Comparison of ENCODE assay signal across 8 cellular contexts in the genomic region with DNA sequence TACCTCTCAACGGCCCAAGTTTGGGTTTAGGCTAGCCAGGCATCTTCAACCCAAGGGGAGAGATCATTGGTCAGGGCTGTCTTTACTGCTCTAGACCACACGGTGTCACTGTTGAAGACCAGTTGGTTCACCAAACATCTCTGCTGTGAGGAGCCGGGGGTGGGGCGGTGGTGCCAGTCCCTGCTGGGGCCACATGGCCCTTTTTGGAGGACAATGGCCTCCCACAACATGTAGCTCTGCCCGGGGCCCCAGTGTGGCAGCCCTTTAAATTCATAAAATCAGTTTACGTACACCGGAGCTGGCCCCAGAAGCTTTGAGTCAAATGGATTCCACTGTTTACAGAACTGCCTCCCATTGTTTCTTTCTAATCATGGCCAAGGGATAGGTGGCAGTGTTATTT. TPM values are rescaled to one million over a fixed set of nuclear protein-coding genes. Genes with fewer than 3 reads are reported as not detected.
DNase-seq lines count a peak whose midpoint lies in the region; ATAC-seq and TF ChIP-seq lines count a peak whose summit lies in the region.

No MANE protein-coding gene starts in this region.

- H4K20me1 ChIP-seq in DND-41 (ENCODE audit: insufficient read depth, low read length) = no peaks in the 10 kb centered on the region

- peaks cover 23% of the 10 kb centered on the region for H3K27me3 Mint-ChIP-seq in activated T-helper 2 cell treated with anti-CD3 and anti-CD28 coated beads, Interferon-gamma antibody, Interleukin-2, Interleukin-4, amounts not matched to agents 10 μg/mL and 5 μg/mL and 100 μg/mL, durations not matched to agents 14 hours and 24 hours and 36 hours (ENCODE audit: low read depth)

- intact Hi-C loops in activated T-helper 2 cell treated with anti-CD3 and anti-CD28 coated beads, Interferon-gamma antibody, Interleukin-2, Interleukin-4, amounts not matched to agents 10 μg/mL and 5 μg/mL and 100 μg/mL, durations not matched to agents 14 hours and 24 hours and 36 hours (cut with micrococcal nuclease) = loop anchor here (5.0 kb wide), 1 partner anchor 125 kb away; no protein-coding TSS in a partner anchor
- intact Hi-C loops in left cardiac atrium (cut with DNase I) = loop anchor here in 1 of 2 donors (2.0 kb wide), 1 partner anchor 128 kb away; no protein-coding TSS in a partner anchor
- intact Hi-C loops in sciatic nerve (cut with DNase I) = no loop called here

- no peak overlapping the region for H3K4me3 Mint-ChIP-seq in activated T-helper 2 cell treated with anti-CD3 and anti-CD28 coated beads, Interferon-gamma antibody, Interleukin-2, Interleukin-4, amounts not matched to agents 10 μg/mL and 5 μg/mL and 100 μg/mL, durations not matched to agents 14 hours and 24 hours and 36 hours (ENCODE audit: low read depth)

- ATAC-seq in DND-41 (ENCODE audit: insufficient read depth, low read depth) = peak; percentile 80
- peak; percentile 93 for ATAC-seq in GM19397 (IDR thresholded peaks at IDR 0.05; ENCODE audit: unreplicated experiment)
- ATAC-seq in HG03439 (IDR thresholded peaks at IDR 0.05; ENCODE audit: unreplicated experiment) = peak; percentile 92
- ATAC-seq in left cardiac atrium = peak; percentile 55 to 86
- peak; percentile 81 for ATAC-seq in sciatic nerve

- no peaks in the 10 kb centered on the region for H3K9me3 ChIP-seq in DND-41 (ENCODE audit: insufficient read depth, low read length, severe bottlenecking)

- H3K36me3 ChIP-seq in DND-41 (ENCODE audit: insufficient read depth, low read length) = no peaks in the 10 kb centered on the region

- H3K4me1 ChIP-seq in DND-41 (ENCODE audit: insufficient read depth, low read length) = no peaks in the 10 kb centered on the region

- no peak overlapping the region for H3K27ac ChIP-seq in DND-41 (ENCODE audit: low read length)

- no peaks in the 10 kb centered on the region for H3K79me2 ChIP-seq in DND-41 (ENCODE audit: insufficient read depth, low read length)

- H2AFZ ChIP-seq in DND-41 (ENCODE audit: low read depth, low read length) = no peak overlapping the region

- H3K36me3 Mint-ChIP-seq in activated T-helper 2 cell treated with anti-CD3 and anti-CD28 coated beads, Interferon-gamma antibody, Interleukin-2, Interleukin-4, amounts not matched to agents 10 μg/mL and 5 μg/mL and 100 μg/mL, durations not matched to agents 14 hours and 24 hours and 36 hours (ENCODE audit: low read depth) = no peaks in the 10 kb centered on the region

- no peak overlapping the region for H3K4me3 ChIP-seq in DND-41 (ENCODE audit: low read depth in 1 of 2, low read length in 2 of 2)

- H3K27ac Mint-ChIP-seq in activated T-helper 2 cell treated with anti-CD3 and anti-CD28 coated beads, Interferon-gamma antibody, Interleukin-2, Interleukin-4, amounts not matched to agents 10 μg/mL and 5 μg/mL and 100 μg/mL, durations not matched to agents 14 hours and 24 hours and 36 hours = no peak overlapping the region

- H3K9me3 Mint-ChIP-seq in activated T-helper 2 cell treated with anti-CD3 and anti-CD28 coated beads, Interferon-gamma antibody, Interleukin-2, Interleukin-4, amounts not matched to agents 10 μg/mL and 5 μg/mL and 100 μg/mL, durations not matched to agents 14 hours and 24 hours and 36 hours = no peaks in the 10 kb centered on the region

- no peaks in the 10 kb centered on the region for H3K4me1 Mint-ChIP-seq in activated T-helper 2 cell treated with anti-CD3 and anti-CD28 coated beads, Interferon-gamma antibody, Interleukin-2, Interleukin-4, amounts not matched to agents 10 μg/mL and 5 μg/mL and 100 μg/mL, durations not matched to agents 14 hours and 24 hours and 36 hours (ENCODE audit: low read depth)

- no peak overlapping the region for H3K9ac ChIP-seq in DND-41 (ENCODE audit: low read depth, low read length)

- H3K4me2 ChIP-seq in DND-41 (ENCODE audit: insufficient read depth, low read length) = no peak overlapping the region

- DNase-seq in DND-41 = peak; percentile 24
- peak; percentile 29 for DNase-seq in NCI-H748 treated with DMSO at 0.1 percent for 48 hours (lab: John Stamatoyannopoulos, UW)
- peak; percentile 9 for DNase-seq in activated T-helper 2 cell treated with anti-CD3 and anti-CD28 coated beads, Interferon-gamma antibody, Interleukin-2, Interleukin-4, amounts not matched to agents 10 μg/mL and 5 μg/mL and 100 μg/mL, durations not matched to agents 14 hours and 24 hours and 36 hours (ENCODE audit: low spot score)
- peak; percentile 63 for DNase-seq in left cardiac atrium
- DNase-seq in sciatic nerve (ENCODE audit: low spot score) = peak; percentile 67
- no peak for DNase-seq in middle frontal gyrus (ENCODE audit: extremely low spot score, low spot score)

- peaks cover 17% of the 10 kb centered on the region for H3K27me3 ChIP-seq in DND-41 (ENCODE audit: insufficient read depth, low read length, poor library complexity)

- TF ChIP-seq CTCF in DND-41 (IDR thresholded peaks at IDR 0.05; ENCODE audit: borderline replicate concordance, extremely low read depth, low read length, poor library complexity, severe bottlenecking) = peak; percentile 64

RNA-seq across cellular contexts. Expression of a gene that starts 19.1 kb away (rescaled TPM):
- total RNA-seq in activated T-helper 2 cell treated with anti-CD3 and anti-CD28 coated beads, Interferon-gamma antibody, Interleukin-2, Interleukin-4, amounts not matched to agents 10 μg/mL and 5 μg/mL and 100 μg/mL, durations not matched to agents 14 hours and 24 hours and 36 hours = not detected in 2 replicates
- total RNA-seq in left cardiac atrium = 10 to 100 TPM; 12.5 to 13.2 TPM
- 11.8 TPM for total RNA-seq in sciatic nerve

RNA-seq across cellular contexts. Expression of a gene that starts 24.9 kb away (rescaled TPM):
- total RNA-seq in activated T-helper 2 cell treated with anti-CD3 and anti-CD28 coated beads, Interferon-gamma antibody, Interleukin-2, Interleukin-4, amounts not matched to agents 10 μg/mL and 5 μg/mL and 100 μg/mL, durations not matched to agents 14 hours and 24 hours and 36 hours = not detected in 2 replicates
- 100 to 1,000 TPM; 125 to 194 TPM for total RNA-seq in left cardiac atrium
- 149 TPM for total RNA-seq in sciatic nerve

Comparison
In these comparisons a context has a peak if more than half of its experiments do, and no peak if none do; other contexts are left out.
1. RNA of a gene that starts 19.1 kb away (total RNA-seq): 12.5 to 13.2 TPM in left cardiac atrium and 11.8 TPM in sciatic nerve (single experiment); not detected in activated T-helper 2 cell treated with anti-CD3 and anti-CD28 coated beads, Interferon-gamma antibody, Interleukin-2, Interleukin-4, amounts not matched to agents 10 μg/mL and 5 μg/mL and 100 μg/mL, durations not matched to agents 14 hours and 24 hours and 36 hours; every median in the first group is over 10 times any median in the second.
2. RNA of a gene that starts 24.9 kb away (total RNA-seq): 125 to 194 TPM in left cardiac atrium and 149 TPM in sciatic nerve (single experiment); not detected in activated T-helper 2 cell treated with anti-CD3 and anti-CD28 coated beads, Interferon-gamma antibody, Interleukin-2, Interleukin-4, amounts not matched to agents 10 μg/mL and 5 μg/mL and 100 μg/mL, durations not matched to agents 14 hours and 24 hours and 36 hours; every median in the first group is over 100 times any median in the second.
3. Peak in every context shown above with its lines, with median percentiles within 50 percentile points of each other: ATAC-seq.